Comparison of ENCODE assay signal across 21 cellular contexts in genomic region chr1:109187127-109187526, GRCh38. TPM values are rescaled to one million over a fixed set of nuclear protein-coding genes. Genes with fewer than 3 reads are reported as not detected.
A peak's percentile ranks its signal among the peaks of the same experiment; 100 is the strongest.
DNase-seq lines count a peak whose midpoint lies in the region; TF ChIP-seq lines count a peak whose summit lies in the region.
"Had no signal": no experiment of that assay in that cellular context is flagged by ENCODE, and none has a peak within 500 bp of the region (broad histone marks: within the 10 kb centered on the region; RNA-seq: fewer than 3 reads in every experiment).

No MANE protein-coding gene starts in this region.

- intact Hi-C loops in testis (cut with DNase I; ENCODE audit: low total_unique reads) = no loop called here

- H3K27me3 ChIP-seq in GM23248 (replicated peaks; ENCODE audit: insufficient read depth) = no peaks in the 10 kb centered on the region
- no peaks in the 10 kb centered on the region for H3K27me3 ChIP-seq in duodenal mucosa (ENCODE audit: control insufficient read depth in 1 of 2, insufficient read depth in 2 of 2, low read length in 2 of 2)
- H3K27me3 ChIP-seq in testis = no peaks in the 10 kb centered on the region
- H3K27me3 ChIP-seq: tibial nerve had no signal

- H3K27ac ChIP-seq in GM23248 = no peak overlapping the region
- H3K27ac ChIP-seq in duodenal mucosa (ENCODE audit: low read depth, low read length) = peak overlapping the region; percentile 11
- H3K27ac ChIP-seq in testis = peak overlapping the region; percentile 48 to 67

- DNase-seq in GM23248 (no peak), testis (no peak), NCI-H748 (lab: John Stamatoyannopoulos, UW; ENCODE audit: unreplicated experiment) (no peak), NK-92 (lab: John Stamatoyannopoulos, UW; ENCODE audit: unreplicated experiment) (no peak), GM19240 (ENCODE audit: insufficient read length, low spot score) (no peak)
- DNase-seq in activated CD4-positive, alpha-beta T cell treated with anti-CD3 and anti-CD28 coated beads for 48 hours = no peak
- DNase-seq: activated CD8-positive, alpha-beta T cell treated with anti-CD3 and anti-CD28 coated beads for 36 hours; activated effector memory CD4-positive, alpha-beta T cell treated with Interleukin-2 at 50 U/mL for 16 hours; activated naive CD8-positive, alpha-beta T cell treated with anti-CD3 and anti-CD28 coated beads for 36 hours; effector CD8-positive, alpha-beta T cell; erythroblast; foreskin melanocyte; islet precursor cell; stimulated activated CD4-positive, alpha-beta T cell treated with anti-CD3 and anti-CD28 coated beads, Interleukin-12 subunit alpha, Interleukin-12 subunit beta, amount 100 ng/mL, for 4 hours; stimulated activated CD4-positive, alpha-beta T cell treated with anti-CD3 and anti-CD28 coated beads, Interleukin-4, amount 100 ng/mL, for 24 hours; stimulated activated naive B cell treated with anti-CD40 and anti-IgM and Interleukin-4, amounts not matched to agents 10 μg/mL and 1 μg/mL and 100 μg/mL, for 72 hours; T-cell had no signal

- TF ChIP-seq POLR2A in testis (IDR thresholded peaks at IDR 0.05) = no peak

- H3K9me2 ChIP-seq in GM23248 (ENCODE audit: insufficient read depth) = no peaks in the 10 kb centered on the region

- peak overlapping the region; percentile 71 to 97 (median 88) for H3K27ac Mint-ChIP-seq in nephron
- H3K27ac Mint-ChIP-seq: activated CD8-positive, alpha-beta T cell treated with anti-CD3 and anti-CD28 coated beads for 36 hours; activated naive CD8-positive, alpha-beta T cell treated with anti-CD3 and anti-CD28 coated beads for 36 hours; stimulated activated naive B cell treated with anti-CD40 and anti-IgM and Interleukin-4, amounts not matched to agents 10 μg/mL and 1 μg/mL and 100 μg/mL, for 72 hours; T-cell had no signal

- H3K79me2 ChIP-seq in GM23248 (ENCODE audit: insufficient read depth) = no peaks in the 10 kb centered on the region

- H3K36me3 Mint-ChIP-seq in nephron (ENCODE audit: low read depth) = no peaks in the 10 kb centered on the region
- H3K36me3 Mint-ChIP-seq: activated naive CD8-positive, alpha-beta T cell treated with anti-CD3 and anti-CD28 coated beads for 36 hours; stimulated activated naive B cell treated with anti-CD40 and anti-IgM and Interleukin-4, amounts not matched to agents 10 μg/mL and 1 μg/mL and 100 μg/mL, for 72 hours had no signal

- 0 out of 2 replicates have a peak, but pooled peaks cover 6% of the 10 kb centered on the region for H3K4me1 ChIP-seq in GM23248 (ENCODE audit: insufficient read depth)
- peaks cover 6 to 7% of the 10 kb centered on the region in 2 donors for H3K4me1 ChIP-seq in duodenal mucosa (ENCODE audit: control insufficient read depth in 1 of 2, insufficient read depth in 2 of 2, low read length in 2 of 2)
- H3K4me1 ChIP-seq in testis = peaks cover 19% of the 10 kb centered on the region

- 0 out of 2 replicates have a peak overlapping the region, but pooled peaks have one; percentile 41 for H2AFZ ChIP-seq in GM23248

- WGBS in GM23248 (ENCODE audit: low coverage in 1 of 2, low lambda C conversion rate in 2 of 2, missing lambda C conversion rate in 2 of 2), 2 experiments = 68 to 75% methylated on average over 5 of the region's 5 CpGs
- WGBS in testis, 2 donors = 65 to 66% methylated on average over 5 of the region's 5 CpGs

- TF ChIP-seq CTCF in nephron (IDR thresholded peaks at IDR 0.05; ENCODE audit: unreplicated experiment in 3 of 3) (no peak), testis (IDR thresholded peaks at IDR 0.05) (no peak)

- H3K9ac ChIP-seq in GM23248 (no peak overlapping the region), duodenal mucosa (ENCODE audit: low read depth in 1 of 2, low read length in 2 of 2) (no peak overlapping the region)

- H3K36me3 ChIP-seq in GM23248 (ENCODE audit: low read depth) (no peaks in the 10 kb centered on the region), duodenal mucosa (ENCODE audit: control insufficient read depth in 1 of 2, insufficient read depth in 2 of 2, low read length in 2 of 2) (peaks cover 13 to 53% of the 10 kb centered on the region in 2 donors), testis (ENCODE audit: low read depth, missing control alignments) (no peaks in the 10 kb centered on the region)
- H3K36me3 ChIP-seq: tibial nerve had no signal

- H3K9me3 ChIP-seq in GM23248 (ENCODE audit: low read depth) (no peaks in the 10 kb centered on the region), duodenal mucosa (ENCODE audit: control insufficient read depth in 1 of 2, low read length in 2 of 2) (no peaks in the 10 kb centered on the region), testis (no peaks in the 10 kb centered on the region)
- H3K9me3 ChIP-seq: tibial nerve had no signal

- no peak overlapping the region for H3K4me3 ChIP-seq in GM23248
- no peak overlapping the region for H3K4me3 ChIP-seq in duodenal mucosa (ENCODE audit: low read depth in 1 of 2, low read length in 2 of 2)
- H3K4me3 ChIP-seq in testis = no peak overlapping the region
- H3K4me3 ChIP-seq: GM12878, tibial nerve had no signal

- no peak overlapping the region for H3K4me3 Mint-ChIP-seq in nephron
- H3K4me3 Mint-ChIP-seq: activated CD8-positive, alpha-beta T cell treated with anti-CD3 and anti-CD28 coated beads for 36 hours; activated naive CD8-positive, alpha-beta T cell treated with anti-CD3 and anti-CD28 coated beads for 36 hours; stimulated activated naive B cell treated with anti-CD40 and anti-IgM and Interleukin-4, amounts not matched to agents 10 μg/mL and 1 μg/mL and 100 μg/mL, for 72 hours; T-cell had no signal

- peaks cover 4% of the 10 kb centered on the region for H3K27me3 Mint-ChIP-seq in nephron (ENCODE audit: low read depth)
- H3K27me3 Mint-ChIP-seq: activated CD8-positive, alpha-beta T cell treated with anti-CD3 and anti-CD28 coated beads for 36 hours; activated naive CD8-positive, alpha-beta T cell treated with anti-CD3 and anti-CD28 coated beads for 36 hours; T-cell had no signal

- no peak overlapping the region for H3K4me2 ChIP-seq in GM23248 (ENCODE audit: unreplicated experiment)

- in situ Hi-C loops in GM23248 (cut with MboI) = no loop called here

- H3F3A ChIP-seq in GM23248 (ENCODE audit: insufficient read depth) = no peaks in the 10 kb centered on the region

- peaks cover 39% of the 10 kb centered on the region for H3K4me1 Mint-ChIP-seq in nephron
- H3K4me1 Mint-ChIP-seq: stimulated activated naive B cell treated with anti-CD40 and anti-IgM and Interleukin-4, amounts not matched to agents 10 μg/mL and 1 μg/mL and 100 μg/mL, for 72 hours had no signal

- no peaks in the 10 kb centered on the region for H4K20me1 ChIP-seq in GM23248 (ENCODE audit: insufficient read depth)

- no peaks in the 10 kb centered on the region for H3K9me3 Mint-ChIP-seq in nephron
- H3K9me3 Mint-ChIP-seq: activated CD8-positive, alpha-beta T cell treated with anti-CD3 and anti-CD28 coated beads for 36 hours; activated naive CD8-positive, alpha-beta T cell treated with anti-CD3 and anti-CD28 coated beads for 36 hours; stimulated activated naive B cell treated with anti-CD40 and anti-IgM and Interleukin-4, amounts not matched to agents 10 μg/mL and 1 μg/mL and 100 μg/mL, for 72 hours; T-cell had no signal

RNA-seq across cellular contexts. Expression of gene SARS1, which starts 26.6 kb away (rescaled TPM):
- 365 and 410 TPM in 2 replicates for total RNA-seq in GM23248 (2014; rRNA removed; shearing (Covaris generic))
- polyA plus RNA-seq in GM23248 (2016; fragmentation: Nextera tagmentation; extraction: Ambion mirVana) (353 and 355 TPM in 2 replicates), testis (ENCODE audit: insufficient read depth, low read depth, low replicate concordance) (132 TPM)
- 100 to 1,000 TPM; 112 to 149 TPM for total RNA-seq in testis
